In the genomic region with DNA sequence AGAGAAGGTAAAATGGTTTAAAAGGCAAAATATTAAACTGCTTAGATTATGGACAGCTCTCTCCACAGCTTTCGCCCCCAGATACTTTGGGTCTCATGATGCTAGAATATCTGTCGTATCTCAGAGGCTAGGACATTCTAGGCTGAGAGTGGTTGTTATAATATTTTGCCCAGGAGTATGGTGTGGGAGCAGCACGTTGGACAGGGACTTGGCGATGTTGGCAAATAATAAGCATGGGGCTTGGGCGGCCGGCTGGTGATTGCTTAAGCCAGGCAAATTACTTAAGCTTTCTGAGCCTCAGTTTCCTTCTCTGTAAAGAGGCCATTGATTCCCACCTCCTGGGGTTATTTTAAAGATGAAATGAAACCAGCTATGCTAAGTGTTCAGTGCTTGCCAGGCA, we compare ENCODE assay signal across 30 cellular contexts.
"Had no signal": no experiment of that assay in that cellular context is flagged by ENCODE, and none has a peak within 500 bp of the region (broad histone marks: within the 10 kb centered on the region; RNA-seq: fewer than 3 reads in every experiment).

No MANE protein-coding gene starts in this region.

- H3K4me3 ChIP-seq: coronary artery, gastrocnemius medialis, hepatocyte, neural progenitor cell, prostate gland, sigmoid colon, stomach, thyroid gland, upper lobe of left lung, vagina had no signal

- H3K27me3 ChIP-seq: gastrocnemius medialis, hepatocyte, neural progenitor cell, sigmoid colon, stomach, thyroid gland, upper lobe of left lung, vagina had no signal

- DNase-seq: activated CD4-positive, alpha-beta T cell treated with anti-CD3 and anti-CD28 coated beads for 4 hours; activated CD4-positive, alpha-beta T cell treated with anti-CD3 and anti-CD28 coated beads, Interleukin-2, amount 50 U/mL, for 4 hours; activated naive CD4-positive, alpha-beta T cell; activated T-cell treated with anti-CD3 and anti-CD28 coated beads for 4 hours; activated T-cell treated with anti-CD3 and anti-CD28 coated beads, Interleukin-2, amount 50 U/mL, for 72 hours; anterior cingulate cortex; cerebellar nuclear complex; effector memory CD8-positive, alpha-beta T cell; erythroblast; gastrocnemius medialis; glutamatergic neuron; left cardiac atrium; midbrain; naive thymus-derived CD4-positive, alpha-beta T cell; occipital lobe; sigmoid colon; small intestine; stimulated activated CD4-positive, alpha-beta T cell treated with anti-CD3 and anti-CD28 coated beads, Interleukin-4, amount 100 ng/mL, for 4 hours; stimulated activated CD8-positive, alpha-beta memory T cell treated with anti-CD3 and anti-CD28 coated beads, Interleukin-4, amount 100 ng/mL, for 48 hours; stomach; thyroid gland; upper lobe of left lung had no signal

- H3K36me3 ChIP-seq: gastrocnemius medialis, neural progenitor cell, prostate gland, sigmoid colon, stomach, thyroid gland, upper lobe of left lung, vagina had no signal

- ATAC-seq: activated naive CD4-positive, alpha-beta T cell treated with anti-CD3 and anti-CD28 coated beads, Interleukin-2, amount 50 U/mL, for 72 hours; activated T-cell treated with anti-CD3 and anti-CD28 coated beads, Interleukin-2, amount 50 U/mL, for 72 hours; effector memory CD8-positive, alpha-beta T cell; left cardiac atrium; naive thymus-derived CD4-positive, alpha-beta T cell; stimulated activated memory B cell treated with anti-CD40 and anti-IgM and Interleukin-4, amounts not matched to agents 10 μg/mL and 1 μg/mL and 100 μg/mL, for 72 hours had no signal

- H3K9ac ChIP-seq: neural progenitor cell had no signal

- H3K9me3 ChIP-seq: gastrocnemius medialis, prostate gland, sigmoid colon, stomach, thyroid gland, upper lobe of left lung, vagina had no signal

- FAIRE-seq: keratinocyte, small intestine had no signal

- H3K27ac ChIP-seq: coronary artery, gastrocnemius medialis, hepatocyte, neural progenitor cell, prostate gland, sigmoid colon, thyroid gland, upper lobe of left lung, vagina had no signal

- H2AFZ ChIP-seq: hepatocyte, neural progenitor cell had no signal

- H3K4me1 ChIP-seq: prostate gland, thyroid gland had no signal
